ENCODE assay signal across 1 cellular context in the genomic region with DNA sequence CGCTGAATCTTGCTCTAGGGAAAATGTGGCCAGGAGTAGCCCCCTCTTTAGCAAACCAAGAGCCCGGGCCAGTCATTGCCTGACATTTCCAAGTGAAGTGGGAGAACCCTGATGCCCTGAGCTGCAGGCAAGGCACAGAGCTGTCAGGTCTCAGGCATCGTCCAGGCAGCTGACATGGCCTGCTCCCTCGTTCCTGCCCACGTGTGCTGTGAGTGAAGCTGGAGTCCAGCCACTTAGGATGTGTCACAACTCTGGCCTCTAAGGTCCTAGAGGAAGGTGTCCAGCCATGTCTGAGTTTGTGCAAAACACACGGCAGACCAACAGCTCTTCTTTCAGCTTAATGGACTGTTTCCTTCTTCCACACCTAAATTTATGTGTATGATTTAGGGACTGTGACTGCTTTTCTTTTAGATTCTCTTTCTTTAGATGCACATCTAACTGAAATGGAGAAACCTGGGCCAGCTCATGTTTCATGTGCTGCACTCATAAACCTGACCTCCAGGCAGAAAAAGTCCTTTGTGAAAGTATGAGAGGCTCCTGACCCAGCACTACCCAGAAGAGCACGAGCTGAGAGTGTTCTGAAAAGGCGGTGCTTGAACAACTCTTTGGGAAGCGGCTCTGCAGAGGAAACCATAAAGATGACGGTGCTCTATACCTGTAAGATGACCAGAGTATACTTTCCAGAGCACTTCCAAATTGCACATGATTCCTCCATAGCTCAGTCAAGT.
TF ChIP-seq lines count a peak whose summit lies in the region.

No MANE protein-coding gene starts in this region.

TF ChIP-seq in SK-N-SH treated with all-trans-retinoic acid at 6 μM for 48 hours, 23 proteins besides CTCF, POLR2A, EP300 and RAD21 (continued from another document):
- TF ChIP-seq, protein P1, sequence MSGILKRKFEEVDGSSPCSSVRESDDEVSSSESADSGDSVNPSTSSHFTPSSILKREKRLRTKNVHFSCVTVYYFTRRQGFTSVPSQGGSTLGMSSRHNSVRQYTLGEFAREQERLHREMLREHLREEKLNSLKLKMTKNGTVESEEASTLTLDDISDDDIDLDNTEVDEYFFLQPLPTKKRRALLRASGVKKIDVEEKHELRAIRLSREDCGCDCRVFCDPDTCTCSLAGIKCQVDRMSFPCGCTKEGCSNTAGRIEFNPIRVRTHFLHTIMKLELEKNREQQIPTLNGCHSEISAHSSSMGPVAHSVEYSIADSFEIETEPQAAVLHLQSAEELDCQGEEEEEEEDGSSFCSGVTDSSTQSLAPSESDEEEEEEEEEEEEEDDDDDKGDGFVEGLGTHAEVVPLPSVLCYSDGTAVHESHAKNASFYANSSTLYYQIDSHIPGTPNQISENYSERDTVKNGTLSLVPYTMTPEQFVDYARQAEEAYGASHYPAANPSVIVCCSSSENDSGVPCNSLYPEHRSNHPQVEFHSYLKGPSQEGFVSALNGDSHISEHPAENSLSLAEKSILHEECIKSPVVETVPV (CRISPR knock-in tag; IDR thresholded peaks at IDR 0.05): no peak
- no peak for TF ChIP-seq TOX (CRISPR knock-in tag; IDR thresholded peaks at IDR 0.05; ENCODE audit: borderline replicate concordance)
